ENCODE assay signal across 16 cellular contexts in genomic region chr14:104215706-104216334, GRCh38.
DNase-seq lines count a peak whose midpoint lies in the region; ATAC-seq, FAIRE-seq and TF ChIP-seq lines count a peak whose summit lies in the region.
"Had no signal": no experiment of that assay in that cellular context is flagged by ENCODE, and none has a peak within 500 bp of the region (broad histone marks: within the 10 kb centered on the region; RNA-seq: fewer than 3 reads in every experiment).

No MANE protein-coding gene starts in this region.

- no peak overlapping the region for H2AK5ac ChIP-seq in neuronal stem cell (ENCODE audit: low read depth, low read length)

- 100% methylated on average over 1 of the region's 21 CpGs; no CpG with 5 or more reads in 1 of the 2 donors for WGBS in neuronal stem cell (ENCODE audit: extremely low coverage in 2 of 2, insufficient read length in 2 of 2, insufficient replicate concordance in 1 of 2), 2 donors

- ATAC-seq in left ventricle myocardium superior (no peak), GM18505 (IDR thresholded peaks at IDR 0.05; ENCODE audit: unreplicated experiment) (no peak)

- H3K9me3 Mint-ChIP-seq in glutamatergic neuron (ENCODE audit: unreplicated experiment), result peaks cover 4% of the 10 kb centered on the region
- H3K9me3 Mint-ChIP-seq: CD4-positive, alpha-beta T cell had no signal

- peak overlapping the region; percentile 39 for H3K18ac ChIP-seq in neuronal stem cell (ENCODE audit: low read length)

- FAIRE-seq in GM12891 (lab: Jason Lieb, UNC), result no peak
- FAIRE-seq: A204.1 had no signal

- H3K4me3 Mint-ChIP-seq in glutamatergic neuron (ENCODE audit: unreplicated experiment), result no peak overlapping the region
- H3K4me3 Mint-ChIP-seq: B cell; CD4-positive, alpha-beta T cell; HFFc6 had no signal

- TF ChIP-seq POLR2A in GM18505 (IDR thresholded peaks at IDR 0.05; ENCODE audit: borderline replicate concordance, extremely low read depth, insufficient read depth, insufficient read length) (no peak), GM12891 (IDR thresholded peaks at IDR 0.05; ENCODE audit: low read depth, low read length) (no peak)

- no peak overlapping the region for H3K23ac ChIP-seq in neuronal stem cell (ENCODE audit: low read depth, low read length, poor library complexity)

- H3K14ac ChIP-seq in neuronal stem cell (ENCODE audit: low read length), result peak overlapping the region; percentile 75

- no peaks in the 10 kb centered on the region for H3K36me3 Mint-ChIP-seq in glutamatergic neuron (ENCODE audit: unreplicated experiment)

- H2BK12ac ChIP-seq in neuronal stem cell (ENCODE audit: low read length), result no peak overlapping the region

- H3K9me3 ChIP-seq in right atrium auricular region, result no peaks in the 10 kb centered on the region
- H3K9me3 ChIP-seq in neuronal stem cell (replicated peaks in 1 of 2; ENCODE audit: control insufficient read depth in 2 of 2, insufficient read depth in 1 of 2, low read depth in 1 of 2, low read length in 2 of 2), result no peaks in the 10 kb centered on the region
- H3K9me3 ChIP-seq: HAP-1 had no signal

- no peak overlapping the region for H2AFZ ChIP-seq in neuronal stem cell (ENCODE audit: low read length)

- no peak overlapping the region for H3K4ac ChIP-seq in neuronal stem cell (ENCODE audit: low read length)

- H3K4me1 ChIP-seq in right atrium auricular region (no peaks in the 10 kb centered on the region), neuronal stem cell (ENCODE audit: control insufficient read depth in 2 of 2, insufficient read depth in 1 of 2, low read depth in 1 of 2, low read length in 2 of 2) (peaks cover 5 to 8% of the 10 kb centered on the region in 2 donors)
- H3K4me1 ChIP-seq: HAP-1 had no signal

- intact Hi-C loops in left ventricle myocardium superior (cut with micrococcal nuclease), result no loop called here

- no peak overlapping the region for H4K8ac ChIP-seq in neuronal stem cell (ENCODE audit: low read depth, low read length)

- DNase-seq in left ventricle myocardium superior, result peak; percentile 18
- DNase-seq in right atrium auricular region (ENCODE audit: low spot score), result no peak
- DNase-seq in glutamatergic neuron, result peak; percentile 27
- no peak for DNase-seq in neuronal stem cell (ENCODE audit: low spot score)
- no peak for DNase-seq in activated effector memory CD4-positive, alpha-beta T cell treated with anti-CD3 and anti-CD28 coated beads, Interleukin-2, amount 50 U/mL, for 16 hours
- no peak for DNase-seq in GM12891 (ENCODE audit: insufficient read length, low spot score)
- DNase-seq: C1 segment of cervical spinal cord; Calu3; CD4-positive, alpha-beta T cell; DMS 273 treated with DMSO at 0.1 percent for 48 hours; GOT3; HFFc6 had no signal

- peaks cover 11% of the 10 kb centered on the region for H3K27me3 Mint-ChIP-seq in glutamatergic neuron (ENCODE audit: unreplicated experiment)

- no peak overlapping the region for H3K4me2 ChIP-seq in neuronal stem cell (ENCODE audit: insufficient read depth, low read length, poor library complexity, severe bottlenecking)

- TF ChIP-seq CTCF in right atrium auricular region (IDR thresholded peaks at IDR 0.05) (no peak), glutamatergic neuron (IDR thresholded peaks at IDR 0.05; ENCODE audit: partially characterized antibody, unreplicated experiment) (no peak)

- no peak overlapping the region for H2BK5ac ChIP-seq in neuronal stem cell (ENCODE audit: low read length)

- H3K27ac ChIP-seq in right atrium auricular region (no peak overlapping the region), neuronal stem cell (replicated peaks; ENCODE audit: low read length) (no peak overlapping the region)

- H3K4me1 Mint-ChIP-seq in glutamatergic neuron (ENCODE audit: low read depth, unreplicated experiment), result peaks cover 18% of the 10 kb centered on the region
- H3K4me1 Mint-ChIP-seq: B cell had no signal

- H3K36me3 ChIP-seq in right atrium auricular region (no peaks in the 10 kb centered on the region), neuronal stem cell (replicated peaks in 1 of 2; ENCODE audit: control insufficient read depth in 2 of 2, insufficient read depth in 2 of 2, low read length in 2 of 2) (no peaks in the 10 kb centered on the region)
- H3K36me3 ChIP-seq: HAP-1 had no signal

- H3K27ac Mint-ChIP-seq in glutamatergic neuron (ENCODE audit: unreplicated experiment), result no peak overlapping the region
- H3K27ac Mint-ChIP-seq: B cell; CD4-positive, alpha-beta T cell; HFFc6 had no signal

- H3K4me3 ChIP-seq in right atrium auricular region, result no peak overlapping the region
- no peak overlapping the region for H3K4me3 ChIP-seq in neuronal stem cell (ENCODE audit: low read length in 2 of 2)
- H3K4me3 ChIP-seq: HAP-1 had no signal

- no peak overlapping the region for H3K9ac ChIP-seq in neuronal stem cell (ENCODE audit: low read depth, low read length, poor library complexity)

- H2BK15ac ChIP-seq in neuronal stem cell (ENCODE audit: low read length), result peak overlapping the region; percentile 27

- H3K27me3 ChIP-seq in right atrium auricular region, result no peaks in the 10 kb centered on the region
- H3K27me3 ChIP-seq in neuronal stem cell (ENCODE audit: control insufficient read depth in 3 of 3, insufficient read depth in 3 of 3, low read depth in 1 of 3, low read length in 3 of 3), result peaks cover 0 to 48% (median 0%) of the 10 kb centered on the region in 3 experiments

- H3K79me1 ChIP-seq in neuronal stem cell (ENCODE audit: low read depth, low read length), result no peaks in the 10 kb centered on the region

- H4K91ac ChIP-seq in neuronal stem cell (ENCODE audit: low read depth, low read length, poor library complexity), result no peak overlapping the region

- no peak overlapping the region for H2BK120ac ChIP-seq in neuronal stem cell (ENCODE audit: low read depth, low read length)

TF ChIP-seq in GM12891, 5 proteins besides CTCF, POLR2A, EP300 and RAD21:
- TF ChIP-seq PAX5 (IDR thresholded peaks at IDR 0.05; ENCODE audit: insufficient read depth, low read length, severe bottlenecking), result no peak
- no peak for TF ChIP-seq POLR2AphosphoS5 (IDR thresholded peaks at IDR 0.05; ENCODE audit: low read depth, low read length)
- no peak for TF ChIP-seq TAF1 (IDR thresholded peaks at IDR 0.05; ENCODE audit: low read depth, low read length)
- no peak for TF ChIP-seq SPI1 (IDR thresholded peaks at IDR 0.05; ENCODE audit: low read depth, low read length)
- TF ChIP-seq POU2F2 (IDR thresholded peaks at IDR 0.05; ENCODE audit: low read depth, low read length), result no peak

Comparison
In these comparisons a context has a peak if more than half of its experiments do, and no peak if none do; other contexts are left out.
1. DNase-seq: peak in left ventricle myocardium superior (single experiment) and glutamatergic neuron (single experiment); none in right atrium auricular region (single experiment), neuronal stem cell (single experiment), activated effector memory CD4-positive, alpha-beta T cell treated with anti-CD3 and anti-CD28 coated beads, Interleukin-2, amount 50 U/mL, for 16 hours (single experiment) and GM12891 (single experiment).